In genomic region chr5:149780043-149780737, GRCh38 we compare ENCODE assay signal across 17 cellular contexts. TPM values are rescaled to one million over a fixed set of nuclear protein-coding genes. Genes with fewer than 3 reads are reported as not detected.
A peak's percentile ranks its signal among the peaks of the same experiment; 100 is the strongest.
DNase-seq lines count a peak whose midpoint lies in the region; ATAC-seq and TF ChIP-seq lines count a peak whose summit lies in the region.
"Had no signal": no experiment of that assay in that cellular context is flagged by ENCODE, and none has a peak within 500 bp of the region (broad histone marks: within the 10 kb centered on the region; RNA-seq: fewer than 3 reads in every experiment).

No MANE protein-coding gene starts in this region.

- peaks cover 12% of the 10 kb centered on the region for H3K9me3 Mint-ChIP-seq in activated naive CD8-positive, alpha-beta T cell (ENCODE audit: low read depth)
- peaks cover 14% of the 10 kb centered on the region for H3K9me3 Mint-ChIP-seq in activated naive CD8-positive, alpha-beta T cell treated with anti-CD3 and anti-CD28 coated beads for 36 hours

- no peak for TF ChIP-seq CTCF in RWPE1 (conservative IDR thresholded peaks at IDR 0.05; ENCODE audit: low read depth)

- peak overlapping the region; percentile 7 to 47 for H3K9ac ChIP-seq in stomach smooth muscle (ENCODE audit: low read length in 2 of 2)

- POLR2A ChIA-PET in RWPE1 (lab: Yijun Ruan, JAX; ENCODE audit: low non-redundant PET) = interaction anchor here (0.5 kb wide), 1 partner anchor 465 kb away, joined by 3 read pairs; no protein-coding TSS in a partner anchor

- no peak overlapping the region for H3K4me3 Mint-ChIP-seq in activated naive CD8-positive, alpha-beta T cell
- no peak overlapping the region for H3K4me3 Mint-ChIP-seq in activated naive CD8-positive, alpha-beta T cell treated with anti-CD3 and anti-CD28 coated beads for 36 hours

- no peak for DNase-seq in activated naive CD8-positive, alpha-beta T cell treated with anti-CD3 and anti-CD28 coated beads for 36 hours
- DNase-seq in RWPE1 (ENCODE audit: low spot score) = no peak
- peak; percentile 56 for DNase-seq in left ventricle myocardium superior
- DNase-seq in dermis blood vessel endothelial cell = no peak
- DNase-seq: activated CD4-positive, alpha-beta T cell treated with anti-CD3 and anti-CD28 coated beads for 1 hour; activated T-cell treated with anti-CD3 and anti-CD28 coated beads for 4 hours; foreskin melanocyte; islet precursor cell; NCI-H2107; NK-92 treated with Interleukin-12 subunit alpha and Interleukin-12 subunit beta, amount 100 ng/mL, for 24 hours; tibial artery had no signal

- H3K27ac ChIP-seq in RWPE1 = peak overlapping the region; percentile 4; the same call in 1 of the 2 replicates
- H3K27ac ChIP-seq in stomach smooth muscle (ENCODE audit: low read length) = peak overlapping the region; percentile 95
- H3K27ac ChIP-seq: tibial artery had no signal

- CTCF ChIA-PET in RWPE1 (lab: Yijun Ruan, JAX) = interaction anchor here (0.5 to 1.1 kb wide), 2 partner anchors 179 to 1939 kb away, joined by 3 to 6 read pairs; no protein-coding TSS in a partner anchor

- peak overlapping the region; percentile 66 for H3K27ac Mint-ChIP-seq in activated naive CD8-positive, alpha-beta T cell
- no peak overlapping the region for H3K27ac Mint-ChIP-seq in activated naive CD8-positive, alpha-beta T cell treated with anti-CD3 and anti-CD28 coated beads for 36 hours

- H3K4me1 ChIP-seq in stomach smooth muscle (ENCODE audit: control insufficient read depth, insufficient read depth, low read length) = peaks cover 67% of the 10 kb centered on the region

- ATAC-seq in left ventricle myocardium superior (peak; percentile 41), GM21447 (IDR thresholded peaks at IDR 0.05; ENCODE audit: unreplicated experiment) (no peak), HG02970 (IDR thresholded peaks at IDR 0.05; ENCODE audit: low FRiP score, unreplicated experiment) (no peak)
- ATAC-seq: A549 had no signal

- H3K9me3 ChIP-seq in stomach smooth muscle (ENCODE audit: control insufficient read depth in 2 of 2, low read length in 2 of 2) = peaks cover 0 to 3% of the 10 kb centered on the region in 2 donors
- H3K9me3 ChIP-seq: A549 had no signal

- H3K36me3 Mint-ChIP-seq in activated naive CD8-positive, alpha-beta T cell = peaks cover 17% of the 10 kb centered on the region
- H3K36me3 Mint-ChIP-seq in activated naive CD8-positive, alpha-beta T cell treated with anti-CD3 and anti-CD28 coated beads for 36 hours = peaks cover 30% of the 10 kb centered on the region

- no peaks in the 10 kb centered on the region for H3K27me3 ChIP-seq in stomach smooth muscle (ENCODE audit: control insufficient read depth in 1 of 2, insufficient read depth in 2 of 2, low read length in 2 of 2)
- H3K27me3 ChIP-seq: dorsolateral prefrontal cortex, tibial artery had no signal

- intact Hi-C loops in left ventricle myocardium superior (cut with micrococcal nuclease) = no loop called here

- no peaks in the 10 kb centered on the region for H3K27me3 Mint-ChIP-seq in activated naive CD8-positive, alpha-beta T cell
- no peaks in the 10 kb centered on the region for H3K27me3 Mint-ChIP-seq in activated naive CD8-positive, alpha-beta T cell treated with anti-CD3 and anti-CD28 coated beads for 36 hours

- H3K4me1 Mint-ChIP-seq in activated naive CD8-positive, alpha-beta T cell (ENCODE audit: low read depth) = peaks cover 42% of the 10 kb centered on the region
- H3K4me1 Mint-ChIP-seq in activated naive CD8-positive, alpha-beta T cell treated with anti-CD3 and anti-CD28 coated beads for 36 hours = peaks cover 27% of the 10 kb centered on the region

- peak overlapping the region in 1 of 2 donors; percentile 3 for H3K4me3 ChIP-seq in stomach smooth muscle (ENCODE audit: low read length in 2 of 2)
- H3K4me3 ChIP-seq: A549, dorsolateral prefrontal cortex, tibial artery had no signal

- H3K36me3 ChIP-seq in stomach smooth muscle (ENCODE audit: control insufficient read depth in 2 of 2, insufficient read depth in 2 of 2, low read length in 2 of 2) = no peaks in the 10 kb centered on the region

RNA-seq across cellular contexts. Expression of gene PPARGC1B, which starts 50.1 kb away (rescaled TPM):
- 10 to 100 TPM; 10.6 to 10.9 TPM for total RNA-seq in activated naive CD8-positive, alpha-beta T cell treated with anti-CD3 and anti-CD28 coated beads for 36 hours
- total RNA-seq in left ventricle myocardium superior (35.1 TPM), dermis blood vessel endothelial cell (1.0 and 2.2 TPM in 2 replicates)
